27 cellular contexts compared by ENCODE assay signal in the genomic region with DNA sequence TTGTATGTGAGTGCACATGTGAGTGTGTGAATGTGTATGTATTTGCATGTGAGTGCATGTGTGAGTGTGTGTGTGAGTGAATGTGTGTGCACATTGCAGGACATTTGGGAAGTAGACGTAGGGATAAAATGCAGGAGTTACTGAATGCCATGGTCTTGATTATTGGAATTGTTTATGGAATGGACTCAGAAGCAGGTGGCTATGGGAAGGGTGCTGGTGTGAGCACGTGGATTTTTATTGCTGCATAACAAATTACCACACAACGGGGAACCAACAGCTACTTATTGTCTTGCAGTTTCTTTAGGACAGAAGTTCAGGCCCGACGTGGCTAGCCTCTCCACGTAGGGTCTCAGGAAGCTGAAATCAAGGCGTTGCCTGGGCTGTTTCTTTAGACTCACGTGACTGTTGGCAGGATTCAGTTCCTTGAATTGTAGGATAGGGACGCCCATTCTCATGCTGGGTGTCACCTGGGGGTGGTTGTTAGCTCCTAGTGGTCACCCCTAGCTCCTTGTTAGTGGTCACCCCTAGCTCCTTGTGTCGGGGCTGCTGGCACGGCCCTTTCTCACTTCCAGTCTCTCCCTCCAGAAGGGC.
"Had no signal": no experiment of that assay in that cellular context is flagged by ENCODE, and none has a peak within 500 bp of the region (broad histone marks: within the 10 kb centered on the region; RNA-seq: fewer than 3 reads in every experiment).

No MANE protein-coding gene starts in this region.

- H3K27me3 ChIP-seq: foreskin keratinocyte, pancreas, sigmoid colon, transverse colon had no signal

- H3K4me2 ChIP-seq: neural progenitor cell had no signal

- H3K27ac Mint-ChIP-seq: endodermal cell; natural killer cell treated with Interleukin-12 subunit alpha and Interleukin-12 subunit beta and Interleukin-15 and Interleukin-18, amount 100 ng/mL, for 72 hours; neural progenitor cell; stimulated activated naive B cell treated with anti-CD40 and anti-IgM and Interleukin-4, amounts not matched to agents 10 μg/mL and 1 μg/mL and 100 μg/mL, for 72 hours; stimulated activated naive CD8-positive, alpha-beta T cell treated with anti-CD3 and anti-CD28 coated beads, Interleukin-15, amount 100 ng/mL, for 72 hours had no signal

- H3K4me1 Mint-ChIP-seq: endodermal cell; stimulated activated naive B cell treated with anti-CD40 and anti-IgM and Interleukin-4, amounts not matched to agents 10 μg/mL and 1 μg/mL and 100 μg/mL, for 72 hours; stimulated activated naive CD8-positive, alpha-beta T cell treated with anti-CD3 and anti-CD28 coated beads, Interleukin-15, amount 100 ng/mL, for 72 hours had no signal

- H3K4me3 ChIP-seq: lung, neural progenitor cell, pancreas, prostate gland, sigmoid colon, skin epidermis, thoracic aorta, transverse colon had no signal

- H3K4me1 ChIP-seq: foreskin keratinocyte, neural progenitor cell, pancreas, prostate gland, sigmoid colon, transverse colon had no signal

- H3K4me3 Mint-ChIP-seq: endodermal cell; natural killer cell treated with Interleukin-12 subunit alpha and Interleukin-12 subunit beta and Interleukin-15 and Interleukin-18, amount 100 ng/mL, for 72 hours; neural progenitor cell; stimulated activated naive B cell treated with anti-CD40 and anti-IgM and Interleukin-4, amounts not matched to agents 10 μg/mL and 1 μg/mL and 100 μg/mL, for 72 hours; stimulated activated naive CD8-positive, alpha-beta T cell treated with anti-CD3 and anti-CD28 coated beads, Interleukin-15, amount 100 ng/mL, for 72 hours had no signal

- H3K36me3 Mint-ChIP-seq: natural killer cell treated with Interleukin-12 subunit alpha and Interleukin-12 subunit beta and Interleukin-15 and Interleukin-18, amount 100 ng/mL, for 72 hours; neural progenitor cell; stimulated activated naive B cell treated with anti-CD40 and anti-IgM and Interleukin-4, amounts not matched to agents 10 μg/mL and 1 μg/mL and 100 μg/mL, for 72 hours had no signal

- H3K9me3 ChIP-seq: pancreas, prostate gland, sigmoid colon, thoracic aorta, transverse colon had no signal

- ATAC-seq: foreskin keratinocyte; left lobe of liver; natural killer cell treated with Interleukin-12 subunit alpha and Interleukin-12 subunit beta and Interleukin-15 and Interleukin-18, amount 100 ng/mL, for 72 hours; pancreas; stimulated activated naive B cell treated with anti-CD40 and anti-IgM and Interleukin-4, amounts not matched to agents 10 μg/mL and 1 μg/mL and 100 μg/mL, for 72 hours had no signal

- H3K9me3 Mint-ChIP-seq: endodermal cell; natural killer cell treated with Interleukin-12 subunit alpha and Interleukin-12 subunit beta and Interleukin-15 and Interleukin-18, amount 100 ng/mL, for 72 hours; stimulated activated naive B cell treated with anti-CD40 and anti-IgM and Interleukin-4, amounts not matched to agents 10 μg/mL and 1 μg/mL and 100 μg/mL, for 72 hours; stimulated activated naive CD8-positive, alpha-beta T cell treated with anti-CD3 and anti-CD28 coated beads, Interleukin-15, amount 100 ng/mL, for 72 hours had no signal

- FAIRE-seq: colon, endothelial cell of umbilical vein, islet of Langerhans, pancreas had no signal

- H3K9ac ChIP-seq: neural progenitor cell had no signal

- H3K27ac ChIP-seq: foreskin keratinocyte, neural progenitor cell, pancreas, prostate gland, sigmoid colon, skin epidermis, thoracic aorta, transverse colon had no signal

- H2AFZ ChIP-seq: neural progenitor cell had no signal

- DNase-seq: cerebellar nuclear complex; effector CD4-positive, alpha-beta T cell; endodermal cell; erythroblast; foreskin keratinocyte; hypothalamus; kidney glomerular epithelial cell; mesenchymal stem cell; midbrain; occipital lobe; pancreas; sigmoid colon; stimulated activated CD4-positive, alpha-beta T cell treated with anti-CD3 and anti-CD28 coated beads, Interleukin-2, amount 100 ng/mL, for 24 hours; stimulated activated CD4-positive, alpha-beta T cell treated with anti-CD3 and anti-CD28 coated beads, Interleukin-4, amount 100 ng/mL, for 4 hours; stimulated activated naive B cell treated with anti-CD40 and anti-IgM and Interleukin-4, amounts not matched to agents 10 μg/mL and 1 μg/mL and 100 μg/mL, for 72 hours; stimulated activated naive CD8-positive, alpha-beta T cell treated with anti-CD3 and anti-CD28 coated beads, Interleukin-15, amount 100 ng/mL, for 72 hours; transverse colon had no signal

- H3K36me3 ChIP-seq: neural progenitor cell, pancreas, prostate gland, sigmoid colon, thoracic aorta, transverse colon had no signal
